In the genomic region with DNA sequence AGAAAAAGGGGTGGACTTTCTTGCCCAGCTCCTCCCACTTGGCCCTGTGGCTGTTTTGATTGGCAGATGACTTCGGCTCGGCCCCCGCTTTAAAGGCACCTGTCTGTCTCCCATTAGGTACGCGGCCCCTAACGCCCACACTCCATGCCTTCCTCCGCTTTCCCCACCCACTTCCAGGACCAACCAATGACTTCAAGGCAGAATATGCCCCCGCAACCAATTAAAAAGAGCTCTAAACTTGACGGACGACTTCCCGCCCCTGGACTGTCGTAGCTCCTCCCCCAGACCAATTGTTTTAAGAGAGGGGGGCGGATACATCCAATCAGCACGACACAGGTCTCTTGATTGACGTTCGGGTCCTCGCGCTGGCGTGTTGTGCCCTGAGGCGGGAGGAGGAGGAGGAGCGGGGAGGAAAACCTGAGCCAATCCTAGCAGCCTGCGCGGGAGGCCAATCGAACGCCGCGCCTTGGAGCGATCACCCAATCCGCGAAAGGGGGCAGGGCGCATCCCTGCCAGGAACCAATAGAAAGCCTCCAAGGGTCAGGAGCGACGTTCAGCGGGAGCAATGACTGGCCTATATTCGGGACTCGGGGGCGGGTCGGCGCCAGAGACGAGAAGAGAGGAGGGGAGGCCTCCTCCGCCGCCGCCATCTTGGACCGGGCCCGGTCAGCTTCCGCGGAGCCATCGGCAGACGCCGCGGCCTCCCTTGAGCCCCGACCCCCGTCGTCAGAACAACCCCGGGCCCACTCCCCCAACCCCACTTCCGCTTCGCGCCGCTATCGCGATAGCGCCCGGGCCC, we compare ENCODE assay signal across 8 cellular contexts. TPM values are rescaled to one million over a fixed set of nuclear protein-coding genes. Genes with fewer than 3 reads are reported as not detected.
DNase-seq lines count a peak whose midpoint lies in the region; ATAC-seq and TF ChIP-seq lines count a peak whose summit lies in the region.

A gene (plus strand): TSS at position 649 of the 799 bp plus-strand sequence. CDS start 5,217 bp downstream, outside the sequence.

- no peaks in the 10 kb centered on the region for H3K27me3 ChIP-seq in spleen (replicated peaks in 1 of 7)

- H3K4me3 ChIP-seq in AG09309 (ENCODE audit: control insufficient read depth, low read depth, low read length) = peak within 1 kb of the TSS; percentile 66
- H3K4me3 ChIP-seq in spleen = peak within 1 kb of the TSS; percentile 73 to 97 (median 92)

- intact Hi-C loops in spleen (cut with DNase I; ENCODE audit: low total_unique reads) = no loop called here

- DNase-seq in AG09309 (ENCODE audit: low read depth) = peak; percentile 100
- peak; percentile 100 for DNase-seq in NCI-H446 (lab: John Stamatoyannopoulos, UW)
- DNase-seq in activated CD4-positive, CD25-positive, alpha-beta regulatory T cell treated with anti-CD3 and anti-CD28 coated beads, Interleukin-2, amount 50 U/mL, for 16 hours (ENCODE audit: low read depth, low spot score) = peak; percentile 99
- peak; percentile 95 to 100 for DNase-seq in central memory CD8-positive, alpha-beta T cell (ENCODE audit: low spot score in 2 of 2)
- peak; percentile 99 for DNase-seq in inferior parietal cortex (ENCODE audit: extremely low spot score)
- peak; percentile 99 for DNase-seq in spleen

- H3K27me3 Mint-ChIP-seq in central memory CD8-positive, alpha-beta T cell = no peaks in the 10 kb centered on the region

- H3K4me3 Mint-ChIP-seq in central memory CD8-positive, alpha-beta T cell = peak within 1 kb of the TSS; percentile 94

- peak in 2 of 3 donors; percentile 44 to 81 for TF ChIP-seq POLR2A in spleen (IDR thresholded peaks at IDR 0.05)

- peaks cover 24 to 56% (median 50%) of the 10 kb centered on the region in 6 donors for H3K4me1 ChIP-seq in spleen

- H3K36me3 ChIP-seq in spleen = peaks cover 0 to 47% (median 9%) of the 10 kb centered on the region in 6 donors

- ATAC-seq in GM19025 (IDR thresholded peaks at IDR 0.05; ENCODE audit: low read depth, unreplicated experiment) (peak; percentile 74), HG03342 (IDR thresholded peaks at IDR 0.05; ENCODE audit: unreplicated experiment) (peak; percentile 78)
- peak; percentile 84 for ATAC-seq in central memory CD8-positive, alpha-beta T cell (replicated peaks; ENCODE audit: extremely low read depth, poor library complexity, severe bottlenecking)

- H3K9me3 ChIP-seq in spleen = no peaks in the 10 kb centered on the region

- H3K36me3 Mint-ChIP-seq in central memory CD8-positive, alpha-beta T cell (ENCODE audit: insufficient read depth) = peaks cover 29% of the 10 kb centered on the region

- 0 to 1% (median 0%) methylated on average over 20 to 63 of the region's 63 CpGs for WGBS in spleen, 5 donors

- H3K9me3 Mint-ChIP-seq in central memory CD8-positive, alpha-beta T cell = no peaks in the 10 kb centered on the region

- H3K27ac Mint-ChIP-seq in central memory CD8-positive, alpha-beta T cell (ENCODE audit: low read depth) = peak within 1 kb of the TSS; percentile 97

- no peak for TF ChIP-seq CTCF in AG09309 (IDR thresholded peaks at IDR 0.05; ENCODE audit: control insufficient read depth, insufficient read depth, low read depth, low read length, missing control alignments)
- TF ChIP-seq CTCF in spleen (IDR thresholded peaks at IDR 0.05 in 8 of 11, conservative IDR thresholded peaks at IDR 0.05 in 3 of 11) = peak in 2 of 11 experiments; percentile 12 to 14

- peak within 1 kb of the TSS; percentile 86 to 98 (median 96) for H3K27ac ChIP-seq in spleen

- H3K4me1 Mint-ChIP-seq in central memory CD8-positive, alpha-beta T cell = peaks cover 51% of the 10 kb centered on the region

RNA-seq across cellular contexts. Expression of the gene that starts here (rescaled TPM):
- 10 to 100 TPM; 40.7 to 56.1 (median 48.2) TPM for total RNA-seq in spleen
- polyA plus RNA-seq in spleen = 10 to 100 TPM; 17.7 to 34.3 (median 24.6) TPM

Comparison
In these comparisons a context has a peak if more than half of its experiments do, and no peak if none do; other contexts are left out.
1. Peak in every context shown above with its lines: DNase-seq, ATAC-seq, H3K4me3 ChIP-seq and H3K27ac ChIP-seq.